ENCODE assay signal across 9 cellular contexts in the genomic region with DNA sequence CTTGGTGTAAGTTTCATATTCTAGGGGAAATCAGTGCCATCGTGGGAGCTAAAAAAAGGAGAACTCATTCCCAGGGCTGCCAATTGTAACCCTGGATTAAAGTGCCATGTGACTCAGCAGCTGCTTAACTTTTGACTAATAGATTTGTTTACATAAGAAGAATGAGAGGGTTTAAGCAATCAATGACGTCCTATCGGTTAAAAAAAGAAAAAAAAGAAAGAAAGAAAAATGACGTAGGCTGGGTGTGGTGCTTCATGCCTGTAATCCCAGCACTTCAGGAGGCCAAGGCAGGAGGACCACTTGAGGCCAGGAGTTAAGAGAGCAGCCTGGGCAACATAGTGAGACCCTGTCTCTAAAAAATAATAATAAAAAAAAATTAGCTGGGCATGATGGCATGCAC.
A peak's percentile ranks its signal among the peaks of the same experiment; 100 is the strongest.
DNase-seq lines count a peak whose midpoint lies in the region; ATAC-seq and TF ChIP-seq lines count a peak whose summit lies in the region.
"Had no signal": no experiment of that assay in that cellular context is flagged by ENCODE, and none has a peak within 500 bp of the region (broad histone marks: within the 10 kb centered on the region; RNA-seq: fewer than 3 reads in every experiment).

No MANE protein-coding gene starts in this region.

- H3K9me3 Mint-ChIP-seq in progenitor cell of endocrine pancreas (ENCODE audit: low read depth) (peaks cover 4% of the 10 kb centered on the region), immature natural killer cell (no peaks in the 10 kb centered on the region)

- DNase-seq in DMS53 (lab: John Stamatoyannopoulos, UW) (peak; percentile 93), NCI-H460 (ENCODE audit: extremely low read depth, low read depth) (peak; percentile 82), epidermal melanocyte (ENCODE audit: insufficient read length, low spot score) (peak; percentile 41), progenitor cell of endocrine pancreas (ENCODE audit: low spot score, unreplicated experiment) (no peak), uterus (no peak), Kasumi-1 (lab: John Stamatoyannopoulos, UW) (no peak), immature natural killer cell (no peak)
- DNase-seq: left cardiac atrium had no signal

- H3K4me3 ChIP-seq in uterus: no peak overlapping the region

- H3K27ac ChIP-seq in uterus: no peak overlapping the region

- no peaks in the 10 kb centered on the region for H3K36me3 ChIP-seq in uterus

- no peaks in the 10 kb centered on the region for H3K27me3 ChIP-seq in uterus

- H3K9me3 ChIP-seq in uterus: no peaks in the 10 kb centered on the region

- intact Hi-C loops in uterus (cut with DNase I; ENCODE audit: low total_unique reads): no loop called here

- no peak for TF ChIP-seq POLR2A in uterus (IDR thresholded peaks at IDR 0.05)

- ATAC-seq in GM19455 (IDR thresholded peaks at IDR 0.05; ENCODE audit: unreplicated experiment): no peak

- peaks cover 62% of the 10 kb centered on the region for H3K4me1 Mint-ChIP-seq in progenitor cell of endocrine pancreas (ENCODE audit: low read depth)
- peaks cover 79 to 94% of the 10 kb centered on the region in 2 donors for H3K4me1 Mint-ChIP-seq in immature natural killer cell

- TF ChIP-seq CTCF in progenitor cell of endocrine pancreas (IDR thresholded peaks at IDR 0.05; ENCODE audit: unreplicated experiment) (no peak), uterus (IDR thresholded peaks at IDR 0.05) (no peak)

- H3K4me3 Mint-ChIP-seq in progenitor cell of endocrine pancreas (ENCODE audit: low read depth): no peak overlapping the region
- H3K4me3 Mint-ChIP-seq in immature natural killer cell: no peak overlapping the region

- peaks cover 6% of the 10 kb centered on the region for H3K36me3 Mint-ChIP-seq in progenitor cell of endocrine pancreas (ENCODE audit: insufficient read depth)
- peaks cover 7 to 11% (median 7%) of the 10 kb centered on the region in 3 donors for H3K36me3 Mint-ChIP-seq in immature natural killer cell

- H3K27ac Mint-ChIP-seq in progenitor cell of endocrine pancreas (peak overlapping the region; percentile 70), immature natural killer cell (peak overlapping the region in 2 of 6 donors; percentile 17 to 66)

- H3K27me3 Mint-ChIP-seq in progenitor cell of endocrine pancreas (no peaks in the 10 kb centered on the region), immature natural killer cell (ENCODE audit: low read depth in 3 of 3) (peaks cover 2 to 7% (median 4%) of the 10 kb centered on the region in 3 donors)

- no peaks in the 10 kb centered on the region for H3K4me1 ChIP-seq in uterus

Comparison
In these comparisons a context has a peak if more than half of its experiments do, and no peak if none do; other contexts are left out.
1. DNase-seq: peak in DMS53 (single experiment), NCI-H460 (single experiment) and epidermal melanocyte (single experiment); none in progenitor cell of endocrine pancreas (single experiment), uterus (0 of 2), Kasumi-1 (0 of 2) and immature natural killer cell (0 of 3).